In genomic region chr1:112619518-112620458, GRCh38 we compare ENCODE assay signal across 8 cellular contexts. TPM values are rescaled to one million over a fixed set of nuclear protein-coding genes. Genes with fewer than 3 reads are reported as not detected.
DNase-seq lines count a peak whose midpoint lies in the region; ATAC-seq and TF ChIP-seq lines count a peak whose summit lies in the region.

Gene CAPZA1 (plus strand): TSS chr1:112619832. CDS start chr1:112619845, 13 bp downstream.

- peak within 1 kb of the TSS; percentile 99 for H3K4me3 Mint-ChIP-seq in T-helper 1 cell treated with Interleukin-12 subunit alpha and Interleukin-12 subunit beta and Interleukin-4 antibody, amounts not matched to agents 30 μg/mL and 1 μg/mL, for 36 hours

- H3K27ac Mint-ChIP-seq in T-helper 1 cell treated with Interleukin-12 subunit alpha and Interleukin-12 subunit beta and Interleukin-4 antibody, amounts not matched to agents 30 μg/mL and 1 μg/mL, for 36 hours, result peak within 1 kb of the TSS; percentile 100

- H3K27me3 ChIP-seq in left ventricle myocardium inferior (ENCODE audit: low read depth) (no peaks in the 10 kb centered on the region), prostate gland (replicated peaks; ENCODE audit: insufficient read depth) (no peaks in the 10 kb centered on the region)

- peak within 1 kb of the TSS; percentile 99 for H3K27ac ChIP-seq in left ventricle myocardium inferior (replicated peaks)
- peak within 1 kb of the TSS; percentile 95 to 98 for H3K27ac ChIP-seq in prostate gland

- no peaks in the 10 kb centered on the region for H3K9me3 ChIP-seq in left ventricle myocardium inferior (replicated peaks)
- H3K9me3 ChIP-seq in prostate gland, result no peaks in the 10 kb centered on the region

- H3K36me3 Mint-ChIP-seq in T-helper 1 cell treated with Interleukin-12 subunit alpha and Interleukin-12 subunit beta and Interleukin-4 antibody, amounts not matched to agents 30 μg/mL and 1 μg/mL, for 36 hours (ENCODE audit: low read depth), result peaks cover 18% of the 10 kb centered on the region

- peaks cover 18% of the 10 kb centered on the region for H3K36me3 ChIP-seq in left ventricle myocardium inferior
- H3K36me3 ChIP-seq in prostate gland, result no peaks in the 10 kb centered on the region

- peak within 1 kb of the TSS; percentile 90 for H3K4me3 ChIP-seq in left ventricle myocardium inferior
- H3K4me3 ChIP-seq in prostate gland, result peak within 1 kb of the TSS; percentile 85 to 91

- under 1% methylated on average over 53 of the region's 53 CpGs for WGBS in prostate gland

- H3K4me1 ChIP-seq in left ventricle myocardium inferior (peaks cover 80% of the 10 kb centered on the region), prostate gland (replicated peaks) (peaks cover 6% of the 10 kb centered on the region)

- peak; percentile 83 for ATAC-seq in GM18498 (IDR thresholded peaks at IDR 0.05; ENCODE audit: unreplicated experiment)
- ATAC-seq in HG02885 (IDR thresholded peaks at IDR 0.05; ENCODE audit: poor library complexity, unreplicated experiment), result peak; percentile 82

- no peaks in the 10 kb centered on the region for H3K27me3 Mint-ChIP-seq in T-helper 1 cell treated with Interleukin-12 subunit alpha and Interleukin-12 subunit beta and Interleukin-4 antibody, amounts not matched to agents 30 μg/mL and 1 μg/mL, for 36 hours (ENCODE audit: low read depth)

- intact Hi-C loops in left ventricle myocardium inferior (cut with micrococcal nuclease), result loop anchor here (5.0 kb wide), 1 partner anchor 88 kb away; the partner anchor contains the start of gene RHOC
- intact Hi-C loops in prostate gland (cut with DNase I), result loop anchor here (2.0 to 5.0 kb wide), 4 partner anchors 55 to 229 kb away; partner anchors contain the start of genes MOV10 and RHOC

- TF ChIP-seq CTCF in left ventricle myocardium inferior (IDR thresholded peaks at IDR 0.05; ENCODE audit: borderline replicate concordance), result no peak
- TF ChIP-seq CTCF in prostate gland (IDR thresholded peaks at IDR 0.05), result peak in 1 of 4 experiments; percentile 4

- DNase-seq in NCI-H1694 treated with DMSO at 0.1 percent for 48 hours (lab: John Stamatoyannopoulos, UW) (peak; percentile 90), amniotic stem cell (lab: John Stamatoyannopoulos, UW) (peak; percentile 88), left ventricle myocardium inferior (peak; percentile 91), prostate gland (ENCODE audit: low spot score) (peak; percentile 90), ureter (ENCODE audit: low spot score) (peak; percentile 93)

- TF ChIP-seq POLR2A in prostate gland (IDR thresholded peaks at IDR 0.05), result peak; percentile 77

- H3K9me3 Mint-ChIP-seq in T-helper 1 cell treated with Interleukin-12 subunit alpha and Interleukin-12 subunit beta and Interleukin-4 antibody, amounts not matched to agents 30 μg/mL and 1 μg/mL, for 36 hours, result no peaks in the 10 kb centered on the region

- H3K4me1 Mint-ChIP-seq in T-helper 1 cell treated with Interleukin-12 subunit alpha and Interleukin-12 subunit beta and Interleukin-4 antibody, amounts not matched to agents 30 μg/mL and 1 μg/mL, for 36 hours (ENCODE audit: low read depth), result peaks cover 38% of the 10 kb centered on the region

RNA-seq across cellular contexts. Expression of gene CAPZA1, which starts in this region (rescaled TPM):
- 24.6 TPM for total RNA-seq in left ventricle myocardium inferior
- 100 to 1,000 TPM in 1 of 2 donors, 10 to 100 TPM in 1; 87.4 to 104 TPM for total RNA-seq in prostate gland
- 146 TPM for total RNA-seq in ureter

Comparison
In these comparisons a context has a peak if more than half of its experiments do, and no peak if none do; other contexts are left out.
1. Peak in every context shown above with its lines: DNase-seq, ATAC-seq, H3K4me3 ChIP-seq and H3K27ac ChIP-seq.